ENCODE assay signal across 8 cellular contexts in genomic region chr4:149264093-149264733, GRCh38.
DNase-seq lines count a peak whose midpoint lies in the region; ATAC-seq and TF ChIP-seq lines count a peak whose summit lies in the region.

No MANE protein-coding gene starts in this region.

- no peak overlapping the region for H3K4me3 ChIP-seq in heart left ventricle
- H3K4me3 ChIP-seq in fibroblast of mammary gland (ENCODE audit: control insufficient read depth, low read depth, low read length), result no peak overlapping the region
- no peak overlapping the region for H3K4me3 ChIP-seq in gastrocnemius medialis

- DNase-seq in heart left ventricle (peak in 3 of 5 donors; percentile 18 to 25 (median 22)), cardiac septum (ENCODE audit: low spot score) (no peak), HT1080 (ENCODE audit: low read depth) (peak; percentile 55), SK-MEL-5 (ENCODE audit: low read depth, low spot score) (peak; percentile 70), fibroblast of mammary gland (ENCODE audit: low read depth) (peak; percentile 66), gastrocnemius medialis (no peak), midbrain (lab: John Stamatoyannopoulos, UW) (no peak)

- no peak overlapping the region for H3K27ac ChIP-seq in heart left ventricle
- no peak overlapping the region for H3K27ac ChIP-seq in gastrocnemius medialis

- no peaks in the 10 kb centered on the region for H3K4me1 ChIP-seq in heart left ventricle
- no peaks in the 10 kb centered on the region for H3K4me1 ChIP-seq in gastrocnemius medialis

- H3K27me3 ChIP-seq in heart left ventricle (no peaks in the 10 kb centered on the region), gastrocnemius medialis (no peaks in the 10 kb centered on the region)

- H3K36me3 ChIP-seq in heart left ventricle (no peaks in the 10 kb centered on the region), gastrocnemius medialis (no peaks in the 10 kb centered on the region)

- peak; percentile 48 to 69 (median 60) for TF ChIP-seq CTCF in heart left ventricle (IDR thresholded peaks at IDR 0.05)
- TF ChIP-seq CTCF in fibroblast of mammary gland (conservative IDR thresholded peaks at IDR 0.05; ENCODE audit: control insufficient read depth, insufficient read depth, low read depth, low read length), result peak; percentile 78
- TF ChIP-seq CTCF in gastrocnemius medialis (IDR thresholded peaks at IDR 0.05 in 4 of 5, conservative IDR thresholded peaks at IDR 0.05 in 1 of 5), result peak in 3 of 5 experiments; percentile 7 to 32 (median 15)

- intact Hi-C loops in heart left ventricle (cut with DNase I), result loop anchor here in 1 of 10 donors (10.0 kb wide), 1 partner anchor 979 kb away; no protein-coding TSS in a partner anchor
- intact Hi-C loops in cardiac septum (cut with DNase I), result no loop called here
- intact Hi-C loops in gastrocnemius medialis (cut with DNase I; ENCODE audit: low total_unique reads), result no loop called here

- 47 to 60% (median 53%) methylated on average over 2 of the region's 2 CpGs for WGBS in heart left ventricle, 4 donors

- peak in 2 of 4 donors; percentile 57 to 71 for ATAC-seq in heart left ventricle
- peak; percentile 90 for ATAC-seq in GM21526 (IDR thresholded peaks at IDR 0.05; ENCODE audit: low FRiP score, unreplicated experiment)
- no peak for ATAC-seq in gastrocnemius medialis

- in situ Hi-C loops in SK-MEL-5 (cut with HindIII; ENCODE audit: low pct_unique_long_range_greater_than_20kb, low sequenced_read_pairs) (no loop called here), gastrocnemius medialis (cut with MboI; ENCODE audit: low sequenced_read_pairs in 4 of 4) (no loop called here)

- TF ChIP-seq POLR2A in heart left ventricle (IDR thresholded peaks at IDR 0.05) (no peak), gastrocnemius medialis (IDR thresholded peaks at IDR 0.05) (no peak)

- H3K9me3 ChIP-seq in heart left ventricle (peaks cover 0 to 14% (median 0%) of the 10 kb centered on the region in 12 donors), gastrocnemius medialis (no peaks in the 10 kb centered on the region)

Comparison
In these comparisons a context has a peak if more than half of its experiments do, and no peak if none do; other contexts are left out.
1. DNase-seq: peak in heart left ventricle (3 of 5), HT1080 (single experiment), SK-MEL-5 (single experiment) and fibroblast of mammary gland (single experiment); none in cardiac septum (single experiment), gastrocnemius medialis (0 of 2) and midbrain (single experiment).
2. CTCF ChIP-seq: peak in every context shown above with its lines; median percentile 78 in fibroblast of mammary gland; 60 in heart left ventricle; 15 in gastrocnemius medialis.